Comparison of ENCODE assay signal across 8 cellular contexts in the genomic region with DNA sequence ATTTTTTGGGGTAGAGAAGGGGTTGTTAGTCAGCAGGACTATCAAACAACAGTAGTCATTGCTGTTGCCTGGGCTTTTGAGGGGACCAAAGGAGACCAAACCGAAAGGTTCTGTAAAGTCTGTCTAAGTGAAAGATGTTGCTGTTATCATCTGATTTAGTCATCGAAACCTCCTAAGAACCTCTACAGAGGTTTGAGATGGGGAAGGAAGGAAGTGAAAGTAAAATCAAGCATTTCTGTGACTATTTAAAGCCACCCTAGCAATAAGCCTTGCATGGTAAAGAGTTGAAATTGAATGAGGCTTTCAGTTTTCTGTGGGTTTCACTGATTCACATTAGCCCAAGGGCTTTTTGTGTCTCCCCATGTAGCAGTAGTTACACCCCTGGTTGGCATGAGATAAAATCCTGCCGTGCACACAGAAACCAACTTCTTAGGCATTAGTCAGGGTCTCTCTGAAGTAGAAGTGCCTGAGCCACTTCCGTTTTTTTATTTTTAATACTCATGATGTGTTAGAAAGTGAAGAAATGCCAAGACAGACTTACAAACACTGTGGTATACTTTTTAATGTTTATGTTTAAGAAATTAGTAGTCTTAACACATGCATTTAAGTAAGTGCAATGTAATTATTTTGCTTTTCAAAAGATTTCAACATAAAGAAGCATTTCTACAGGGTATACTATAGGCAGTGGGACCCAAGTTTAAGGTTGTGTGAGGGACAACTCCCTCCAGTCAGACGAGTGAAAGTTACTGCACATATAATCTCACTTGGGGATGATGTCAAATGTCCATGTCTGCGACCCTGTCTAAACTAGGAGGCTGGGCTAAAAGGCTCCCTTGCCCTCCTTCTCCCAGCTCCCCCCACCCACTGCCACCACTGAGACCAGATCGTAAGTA. TPM values are rescaled to one million over a fixed set of nuclear protein-coding genes. Genes with fewer than 3 reads are reported as not detected.
DNase-seq lines count a peak whose midpoint lies in the region; ATAC-seq and TF ChIP-seq lines count a peak whose summit lies in the region.

No MANE protein-coding gene starts in this region.

- no CpG with 5 or more reads among the region's 7 CpGs for WGBS in mesendoderm (ENCODE audit: extremely low coverage, insufficient coverage, low lambda C conversion rate)
- WGBS in adrenal gland, 4 donors = 59 to 64% (median 61%) methylated on average over 7 of the region's 7 CpGs

- H3K9ac ChIP-seq in DND-41 (ENCODE audit: low read depth, low read length) (peak overlapping the region; percentile 28), Karpas-422 (ENCODE audit: low read length) (peak overlapping the region; percentile 53), mesendoderm (ENCODE audit: low read length) (no peak overlapping the region)

- H3K36me3 Mint-ChIP-seq in activated CD8-positive, alpha-beta T cell treated with anti-CD3 and anti-CD28 coated beads for 36 hours (ENCODE audit: low read depth) = peaks cover 3% of the 10 kb centered on the region

- no peaks in the 10 kb centered on the region for H4K20me1 ChIP-seq in DND-41 (ENCODE audit: insufficient read depth, low read length)
- H4K20me1 ChIP-seq in Karpas-422 (ENCODE audit: insufficient read depth, low read depth, low read length) = no peaks in the 10 kb centered on the region

- H3K36me3 ChIP-seq in DND-41 (ENCODE audit: insufficient read depth, low read length) = no peaks in the 10 kb centered on the region
- H3K36me3 ChIP-seq in Karpas-422 (ENCODE audit: insufficient read depth, low read length) = no peaks in the 10 kb centered on the region
- no peaks in the 10 kb centered on the region for H3K36me3 ChIP-seq in mesendoderm (ENCODE audit: control insufficient read depth, insufficient read depth, low read length)
- H3K36me3 ChIP-seq in adrenal gland (replicated peaks in 1 of 2) = no peaks in the 10 kb centered on the region

- no peaks in the 10 kb centered on the region for H3K79me1 ChIP-seq in mesendoderm (ENCODE audit: low read length)

- no peaks in the 10 kb centered on the region for H3K27me3 ChIP-seq in DND-41 (ENCODE audit: insufficient read depth, low read length, poor library complexity)
- H3K27me3 ChIP-seq in Karpas-422 (ENCODE audit: low read length) = no peaks in the 10 kb centered on the region
- no peaks in the 10 kb centered on the region for H3K27me3 ChIP-seq in mesendoderm (ENCODE audit: insufficient read depth, low read length, poor library complexity)
- H3K27me3 ChIP-seq in adrenal gland = no peaks in the 10 kb centered on the region

- H2BK120ac ChIP-seq in mesendoderm (ENCODE audit: low read depth, low read length) = no peak overlapping the region

- DNase-seq in DND-41 (peak; percentile 66), Karpas-422 (peak; percentile 93), fibroblast of pulmonary artery (ENCODE audit: low read depth) (peak; percentile 14), mesendoderm (no peak), adrenal gland (no peak)
- DNase-seq in activated CD8-positive, alpha-beta T cell treated with anti-CD3 and anti-CD28 coated beads for 36 hours = peak; percentile 79
- DNase-seq in stimulated activated CD4-positive, alpha-beta T cell treated with anti-CD3 and anti-CD28 coated beads, Interleukin-2, amount 100 ng/mL, for 4 hours (ENCODE audit: low read depth) = peak; percentile 38

- H3K27me3 Mint-ChIP-seq in activated CD8-positive, alpha-beta T cell treated with anti-CD3 and anti-CD28 coated beads for 36 hours = no peaks in the 10 kb centered on the region

- no peak overlapping the region for H2BK5ac ChIP-seq in mesendoderm (ENCODE audit: low read length)

- H3K9me3 Mint-ChIP-seq in activated CD8-positive, alpha-beta T cell treated with anti-CD3 and anti-CD28 coated beads for 36 hours = no peaks in the 10 kb centered on the region

- CTCF ChIA-PET in activated CD8-positive, alpha-beta T cell treated with anti-CD3 and anti-CD28 coated beads for 36 hours (lab: Charles Lee) = interaction anchor here (1.6 kb wide), 1 partner anchor 14 kb away, joined by 3 read pairs; no protein-coding TSS in a partner anchor

- peak overlapping the region; percentile 79 for H3K27ac Mint-ChIP-seq in activated CD8-positive, alpha-beta T cell treated with anti-CD3 and anti-CD28 coated beads for 36 hours

- H3K79me2 ChIP-seq in DND-41 (ENCODE audit: insufficient read depth, low read length) (no peaks in the 10 kb centered on the region), Karpas-422 (ENCODE audit: low read length) (no peaks in the 10 kb centered on the region), mesendoderm (ENCODE audit: control insufficient read depth, insufficient read depth, low read length) (no peaks in the 10 kb centered on the region)

- H2AK5ac ChIP-seq in mesendoderm (ENCODE audit: low read length) = no peak overlapping the region

- no peak overlapping the region for H4K8ac ChIP-seq in mesendoderm (ENCODE audit: low read depth, low read length)

- H3K4me2 ChIP-seq in DND-41 (ENCODE audit: insufficient read depth, low read length) (peak overlapping the region; percentile 76), Karpas-422 (ENCODE audit: low read depth, low read length, poor library complexity, severe bottlenecking) (peak overlapping the region; percentile 87), mesendoderm (ENCODE audit: low read length) (no peak overlapping the region)

- no peaks in the 10 kb centered on the region for H3K9me3 ChIP-seq in DND-41 (ENCODE audit: insufficient read depth, low read length, severe bottlenecking)
- no peaks in the 10 kb centered on the region for H3K9me3 ChIP-seq in Karpas-422 (ENCODE audit: low read length)
- H3K9me3 ChIP-seq in adrenal gland (replicated peaks in 1 of 3) = no peaks in the 10 kb centered on the region

- peaks cover 70% of the 10 kb centered on the region for H3K4me1 Mint-ChIP-seq in activated CD8-positive, alpha-beta T cell treated with anti-CD3 and anti-CD28 coated beads for 36 hours (ENCODE audit: low read depth)

- H3K4me1 ChIP-seq in DND-41 (ENCODE audit: insufficient read depth, low read length) (peaks cover 42% of the 10 kb centered on the region), Karpas-422 (ENCODE audit: low read length) (peaks cover 88% of the 10 kb centered on the region), mesendoderm (ENCODE audit: control insufficient read depth, low read depth, low read length) (no peaks in the 10 kb centered on the region), adrenal gland (replicated peaks in 1 of 2) (no peaks in the 10 kb centered on the region)

- peak overlapping the region; percentile 23 for H2AFZ ChIP-seq in DND-41 (ENCODE audit: low read depth, low read length)
- H2AFZ ChIP-seq in Karpas-422 (ENCODE audit: low read length) = no peak overlapping the region

- TF ChIP-seq CTCF in DND-41 (IDR thresholded peaks at IDR 0.05; ENCODE audit: borderline replicate concordance, extremely low read depth, low read length, poor library complexity, severe bottlenecking) = no peak
- TF ChIP-seq CTCF in activated CD8-positive, alpha-beta T cell treated with anti-CD3 and anti-CD28 coated beads for 36 hours (IDR thresholded peaks at IDR 0.05) = no peak
- no peak for TF ChIP-seq CTCF in fibroblast of pulmonary artery (IDR thresholded peaks at IDR 0.05; ENCODE audit: low read length, missing control alignments)
- TF ChIP-seq CTCF in adrenal gland (IDR thresholded peaks at IDR 0.05) = no peak

- no peaks in the 10 kb centered on the region for H3K9me2 ChIP-seq in Karpas-422 (replicated peaks; ENCODE audit: insufficient read depth, low read length)

- intact Hi-C loops in activated CD8-positive, alpha-beta T cell treated with anti-CD3 and anti-CD28 coated beads for 36 hours (cut with micrococcal nuclease) = loop anchor here (2.0 to 10.0 kb wide), 3 partner anchors 47 to 246 kb away; no protein-coding TSS in a partner anchor
- intact Hi-C loops in adrenal gland (cut with DNase I) = no loop called here

- no peak overlapping the region for H3K23ac ChIP-seq in mesendoderm (ENCODE audit: low read length)

- POLR2A ChIA-PET in activated CD8-positive, alpha-beta T cell treated with anti-CD3 and anti-CD28 coated beads for 36 hours (lab: Charles Lee) = interaction anchor here (0.6 to 1.1 kb wide), 3 partner anchors 34 to 187 kb away, joined by 3 read pairs; no protein-coding TSS in a partner anchor

- no peak for TF ChIP-seq POLR2A in adrenal gland (IDR thresholded peaks at IDR 0.05)

- H3K4ac ChIP-seq in mesendoderm (ENCODE audit: low read depth, low read length) = no peak overlapping the region

- H3K18ac ChIP-seq in mesendoderm (ENCODE audit: low read length) = no peak overlapping the region

- peak overlapping the region; percentile 61 for H3K4me3 Mint-ChIP-seq in activated CD8-positive, alpha-beta T cell treated with anti-CD3 and anti-CD28 coated beads for 36 hours

- no peak overlapping the region for H2BK15ac ChIP-seq in mesendoderm (replicated peaks; ENCODE audit: low read depth)

- H3K4me3 ChIP-seq in DND-41 (ENCODE audit: low read depth in 1 of 2, low read length in 2 of 2) (peak overlapping the region; percentile 0 to 49; a peak in 3 of 4 replicates), Karpas-422 (ENCODE audit: low read length) (peak overlapping the region; percentile 61), fibroblast of pulmonary artery (replicated peaks; ENCODE audit: low read depth, low read length) (peak overlapping the region; percentile 41), mesendoderm (ENCODE audit: low read length) (no peak overlapping the region), adrenal gland (peak overlapping the region in 1 of 4 donors; percentile 7)

- H3K27ac ChIP-seq in DND-41 (ENCODE audit: low read length) (peak overlapping the region; percentile 34), Karpas-422 (ENCODE audit: low read length) (peak overlapping the region; percentile 93), mesendoderm (ENCODE audit: low read depth, low read length) (no peak overlapping the region), adrenal gland (peak overlapping the region in 1 of 5 donors; percentile 11)

- ATAC-seq in DND-41 (ENCODE audit: insufficient read depth, low read depth) (peak; percentile 82), GM21576 (IDR thresholded peaks at IDR 0.05; ENCODE audit: unreplicated experiment) (peak; percentile 97)
- ATAC-seq in activated CD8-positive, alpha-beta T cell treated with anti-CD3 and anti-CD28 coated beads for 36 hours = peak; percentile 89

- no peak overlapping the region for H4K5ac ChIP-seq in mesendoderm (ENCODE audit: low read length)

- no peak overlapping the region for H3K56ac ChIP-seq in mesendoderm (ENCODE audit: low read length)

RNA-seq across cellular contexts. Expression of gene DYRK2, which starts 50.4 kb away (rescaled TPM):
- total RNA-seq in Karpas-422 (2014; rRNA removed; shearing (Covaris generic); ENCODE audit: low replicate concordance) = 21.5 and 31.5 TPM in 2 replicates
- 10 to 100 TPM; 28.8 to 33.7 TPM for total RNA-seq in activated CD8-positive, alpha-beta T cell treated with anti-CD3 and anti-CD28 coated beads for 36 hours
- polyA plus RNA-seq in mesendoderm (2013, experiment 1 of 2) = 17.7 TPM
- polyA plus RNA-seq in mesendoderm (2013, experiment 2 of 2) = 18.5 TPM
- 10 to 100 TPM in 6 of 8 donors, 1 to 10 TPM in 2; 8.2 to 22.4 (median 16.6) TPM for total RNA-seq in adrenal gland
- 1 to 10 TPM; 2.8 to 7.9 (median 6.3) TPM for polyA plus RNA-seq in adrenal gland

Comparison
In these comparisons a context has a peak if more than half of its experiments do, and no peak if none do; other contexts are left out.
1. DNase-seq: peak in DND-41 (single experiment), Karpas-422 (single experiment), activated CD8-positive, alpha-beta T cell treated with anti-CD3 and anti-CD28 coated beads for 36 hours (single experiment), fibroblast of pulmonary artery (single experiment) and stimulated activated CD4-positive, alpha-beta T cell treated with anti-CD3 and anti-CD28 coated beads, Interleukin-2, amount 100 ng/mL, for 4 hours (single experiment); none in mesendoderm (single experiment) and adrenal gland (0 of 7).
2. Peak in every context shown above with its lines, with median percentiles within 50 percentile points of each other: ATAC-seq.